Comparison of ENCODE assay signal across 22 cellular contexts in genomic region chr2:240577281-240578109, GRCh38. TPM values are rescaled to one million over a fixed set of nuclear protein-coding genes. Genes with fewer than 3 reads are reported as not detected.
A peak's percentile ranks its signal among the peaks of the same experiment; 100 is the strongest.
DNase-seq lines count a peak whose midpoint lies in the region; ATAC-seq lines count a peak whose summit lies in the region.
"Had no signal": no experiment of that assay in that cellular context is flagged by ENCODE, and none has a peak within 500 bp of the region (broad histone marks: within the 10 kb centered on the region; RNA-seq: fewer than 3 reads in every experiment).

No MANE protein-coding gene starts in this region.

- H3K4me1 ChIP-seq in right cardiac atrium (ENCODE audit: control insufficient read depth, insufficient read depth, low read length) = peaks cover 5% of the 10 kb centered on the region
- H3K4me1 ChIP-seq: parathyroid adenoma, SJCRH30 had no signal

- H3K27me3 ChIP-seq in right cardiac atrium (ENCODE audit: control insufficient read depth, insufficient read depth) = no peaks in the 10 kb centered on the region
- H3K27me3 ChIP-seq: gastrocnemius medialis, SJCRH30 had no signal

- peaks cover 15% of the 10 kb centered on the region for H3K36me3 Mint-ChIP-seq in stimulated activated effector memory CD8-positive, alpha-beta T cell treated with anti-CD3 and anti-CD28 coated beads, Interleukin-12 subunit alpha, Interleukin-12 subunit beta, amount 100 ng/mL, for 72 hours
- H3K36me3 Mint-ChIP-seq: WTC11 had no signal

- no peaks in the 10 kb centered on the region for H3K9me3 Mint-ChIP-seq in stimulated activated effector memory CD8-positive, alpha-beta T cell treated with anti-CD3 and anti-CD28 coated beads, Interleukin-12 subunit alpha, Interleukin-12 subunit beta, amount 100 ng/mL, for 72 hours
- H3K9me3 Mint-ChIP-seq: activated T-cell treated with anti-CD3 and anti-CD28 coated beads, Interleukin-2, amount 50 U/mL, for 24 hours; type B pancreatic cell; WTC11 had no signal

- peak; percentile 11 to 55 (median 44) for DNase-seq in right cardiac atrium
- no peak for DNase-seq in left cardiac atrium
- no peak for DNase-seq in stimulated activated effector memory CD8-positive, alpha-beta T cell treated with anti-CD3 and anti-CD28 coated beads, Interleukin-12 subunit alpha, Interleukin-12 subunit beta, amount 100 ng/mL, for 72 hours (ENCODE audit: low spot score in 2 of 2)
- DNase-seq in KG1 (lab: John Stamatoyannopoulos, UW) = no peak
- DNase-seq: activated CD4-positive, alpha-beta T cell treated with anti-CD3 and anti-CD28 coated beads, Interleukin-2, amount 10 ng/mL, durations not matched to agents 7 days and 5 days; activated gamma-delta T cell; activated naive CD8-positive, alpha-beta T cell treated with anti-CD3 and anti-CD28 coated beads, Interleukin-2, amount 10 ng/mL, durations not matched to agents 7 days and 5 days; activated T-cell treated with anti-CD3 and anti-CD28 coated beads, Interleukin-2, amount 50 U/mL, for 24 hours; CD8-positive, alpha-beta T cell; central memory CD4-positive, alpha-beta T cell; gastrocnemius medialis; GOT3; Karpas-422; MV-4-11; NCI-H1436 treated with DMSO at 0.1 percent for 48 hours; NCI-H446; NCI-H774; SJCRH30; stimulated activated CD4-positive, alpha-beta T cell treated with anti-CD3 and anti-CD28 coated beads, Interleukin-2, amount 100 ng/mL, for 48 hours had no signal

- H3K27ac ChIP-seq in right cardiac atrium (ENCODE audit: low read length) = no peak overlapping the region
- H3K27ac ChIP-seq: gastrocnemius medialis, parathyroid adenoma, SJCRH30 had no signal

- H3K4me3 Mint-ChIP-seq in stimulated activated effector memory CD8-positive, alpha-beta T cell treated with anti-CD3 and anti-CD28 coated beads, Interleukin-12 subunit alpha, Interleukin-12 subunit beta, amount 100 ng/mL, for 72 hours = no peak overlapping the region
- H3K4me3 Mint-ChIP-seq: activated CD4-positive, alpha-beta T cell treated with anti-CD3 and anti-CD28 coated beads, Interleukin-2, amount 10 ng/mL, durations not matched to agents 7 days and 5 days; activated naive CD8-positive, alpha-beta T cell treated with anti-CD3 and anti-CD28 coated beads, Interleukin-2, amount 10 ng/mL, durations not matched to agents 7 days and 5 days; activated T-cell treated with anti-CD3 and anti-CD28 coated beads, Interleukin-2, amount 50 U/mL, for 24 hours; CD8-positive, alpha-beta T cell; type B pancreatic cell; WTC11 had no signal

- WGBS in right cardiac atrium = 88% methylated on average over 26 of the region's 26 CpGs

- H3K4me1 Mint-ChIP-seq in stimulated activated effector memory CD8-positive, alpha-beta T cell treated with anti-CD3 and anti-CD28 coated beads, Interleukin-12 subunit alpha, Interleukin-12 subunit beta, amount 100 ng/mL, for 72 hours = peaks cover 36% of the 10 kb centered on the region

- H3K27ac Mint-ChIP-seq in stimulated activated effector memory CD8-positive, alpha-beta T cell treated with anti-CD3 and anti-CD28 coated beads, Interleukin-12 subunit alpha, Interleukin-12 subunit beta, amount 100 ng/mL, for 72 hours = peak overlapping the region; percentile 88
- H3K27ac Mint-ChIP-seq: activated naive CD8-positive, alpha-beta T cell treated with anti-CD3 and anti-CD28 coated beads, Interleukin-2, amount 10 ng/mL, durations not matched to agents 7 days and 5 days; CD8-positive, alpha-beta T cell; type B pancreatic cell; WTC11 had no signal

- no peak overlapping the region for H3K4me3 ChIP-seq in right cardiac atrium (ENCODE audit: low read length)
- H3K4me3 ChIP-seq: gastrocnemius medialis, SJCRH30 had no signal

- intact Hi-C loops in right cardiac atrium (cut with DNase I) (no loop called here), left cardiac atrium (cut with DNase I) (no loop called here)

- ATAC-seq in right cardiac atrium (no peak), left cardiac atrium (no peak)
- ATAC-seq in stimulated activated effector memory CD8-positive, alpha-beta T cell treated with anti-CD3 and anti-CD28 coated beads, Interleukin-12 subunit alpha, Interleukin-12 subunit beta, amount 100 ng/mL, for 72 hours = no peak
- ATAC-seq: CD8-positive, alpha-beta T cell; gastrocnemius medialis; WTC11 had no signal

- H3K9me3 ChIP-seq in right cardiac atrium (ENCODE audit: control insufficient read depth, low read length) = no peaks in the 10 kb centered on the region
- H3K9me3 ChIP-seq: gastrocnemius medialis had no signal

RNA-seq across cellular contexts. Expression of gene CAPN10, which starts 9.0 kb away (rescaled TPM):
- total RNA-seq in right cardiac atrium (10 to 100 TPM; 21.2 to 44.3 (median 36.2) TPM), left cardiac atrium (10 to 100 TPM; 17.9 to 26.6 TPM)
- 40.1 TPM for polyA plus RNA-seq in right cardiac atrium

RNA-seq across cellular contexts. Expression of gene RNPEPL1, which starts 9.2 kb away (rescaled TPM):
- total RNA-seq in right cardiac atrium = 10 to 100 TPM; 40.4 to 61.6 (median 58.0) TPM
- 108 TPM for polyA plus RNA-seq in right cardiac atrium
- total RNA-seq in left cardiac atrium = 10 to 100 TPM; 47.3 to 67.6 TPM

RNA-seq across cellular contexts. Expression of gene DUSP28, which starts 17.3 kb away (rescaled TPM):
- total RNA-seq in right cardiac atrium = 10 to 100 TPM in 3 of 4 donors, 1 to 10 TPM in 1; 9.6 to 14.9 (median 11.7) TPM
- polyA plus RNA-seq in right cardiac atrium = 10.9 TPM
- 1 to 10 TPM; 8.1 to 8.2 TPM for total RNA-seq in left cardiac atrium

RNA-seq across cellular contexts. Expression of gene ANKMY1, which starts 19.7 kb away (rescaled TPM):
- 1 to 10 TPM; 7.3 to 8.0 (median 7.6) TPM for total RNA-seq in right cardiac atrium
- 3.5 TPM for polyA plus RNA-seq in right cardiac atrium
- total RNA-seq in left cardiac atrium = 1 to 10 TPM; 4.9 to 8.1 TPM

RNA-seq across cellular contexts. Expression of gene GPR35, which starts 47.8 kb away (rescaled TPM):
- total RNA-seq in right cardiac atrium = 1 to 10 TPM in 2 of 4 donors, under 1 TPM in 2; 0.53 to 1.4 (median 1.0) TPM
- 0.84 TPM for polyA plus RNA-seq in right cardiac atrium
- 1 to 10 TPM; 1.1 to 1.3 TPM for total RNA-seq in left cardiac atrium

Comparison
In these comparisons a context has a peak if more than half of its experiments do, and no peak if none do; other contexts are left out.
1. DNase-seq: peak in right cardiac atrium (3 of 3); none in left cardiac atrium (single experiment), stimulated activated effector memory CD8-positive, alpha-beta T cell treated with anti-CD3 and anti-CD28 coated beads, Interleukin-12 subunit alpha, Interleukin-12 subunit beta, amount 100 ng/mL, for 72 hours (0 of 2) and KG1 (single experiment).